Comparison of ENCODE assay signal across 7 cellular contexts in the genomic region with DNA sequence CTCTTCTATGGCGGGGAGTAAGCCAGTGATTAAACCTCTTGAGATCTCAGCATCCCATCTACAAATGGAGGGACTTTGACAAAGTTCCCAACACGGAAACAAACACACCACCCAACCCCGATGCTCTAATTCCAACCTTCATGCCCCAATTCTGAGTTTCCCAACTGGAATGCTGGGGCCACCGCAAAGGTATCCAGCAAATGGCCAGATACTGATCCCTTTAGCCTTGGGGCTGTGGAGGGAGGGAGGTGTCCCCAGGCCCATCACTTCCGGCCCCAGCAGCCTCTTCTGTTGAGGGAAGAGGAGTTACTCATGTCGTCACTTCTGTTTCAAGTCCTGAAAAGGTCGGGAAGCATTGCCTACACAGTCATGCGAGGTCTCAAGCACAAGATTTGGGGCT.
"Had no signal": no experiment of that assay in that cellular context is flagged by ENCODE, and none has a peak within 500 bp of the region (broad histone marks: within the 10 kb centered on the region; RNA-seq: fewer than 3 reads in every experiment).

No MANE protein-coding gene starts in this region.

- H3K36me3 ChIP-seq: HAP-1 had no signal

- H3K9me3 ChIP-seq: HAP-1 had no signal

- H3K27ac ChIP-seq: GM23248, HL-60 had no signal

- H3K4me1 ChIP-seq: HAP-1 had no signal

- H3K4me3 ChIP-seq: GM23248, HAP-1 had no signal

- DNase-seq: GM23248, GOT3, H7, HFFc6, KBM-7 had no signal
